In genomic region chr10:44023517-44023916, GRCh38 we compare ENCODE assay signal across 1 cellular context.
TF ChIP-seq lines count a peak whose summit lies in the region.

No MANE protein-coding gene starts in this region.

TF ChIP-seq in GM12878, 131 proteins besides CTCF, POLR2A, EP300 and RAD21 (continued from another document):
- TF ChIP-seq ZNF687 (IDR thresholded peaks at IDR 0.05): 0 out of 2 replicates have a peak, but pooled peaks have one; percentile 19
